20 cellular contexts compared by ENCODE assay signal in genomic region chr3:3636815-3637214, GRCh38.
DNase-seq lines count a peak whose midpoint lies in the region; ATAC-seq, FAIRE-seq and TF ChIP-seq lines count a peak whose summit lies in the region.
"Had no signal": no experiment of that assay in that cellular context is flagged by ENCODE, and none has a peak within 500 bp of the region (broad histone marks: within the 10 kb centered on the region; RNA-seq: fewer than 3 reads in every experiment).

No MANE protein-coding gene starts in this region.

- H3F3A ChIP-seq in GM23338 (replicated peaks; ENCODE audit: low read depth): no peaks in the 10 kb centered on the region

- H3K27ac ChIP-seq in astrocyte (ENCODE audit: low read depth, low read length): no peak overlapping the region
- no peak overlapping the region for H3K27ac ChIP-seq in GM23338 (ENCODE audit: low read depth)
- H3K27ac ChIP-seq: SJSA1 had no signal

- H3K4me2 ChIP-seq in astrocyte (ENCODE audit: low read length) (no peak overlapping the region), GM23338 (no peak overlapping the region)

- H3K9me2 ChIP-seq in GM23338 (ENCODE audit: insufficient read depth): no peaks in the 10 kb centered on the region

- TF ChIP-seq CTCF in astrocyte (IDR thresholded peaks at IDR 0.05; ENCODE audit: insufficient read depth, low read depth, low read length): no peak
- no peak for TF ChIP-seq CTCF in GM23338 (conservative IDR thresholded peaks at IDR 0.05; ENCODE audit: low read depth in 2 of 2)
- no peak for TF ChIP-seq CTCF in omental fat pad (IDR thresholded peaks at IDR 0.05)

- no peaks in the 10 kb centered on the region for H4K20me1 ChIP-seq in astrocyte (ENCODE audit: insufficient read depth, low read length)
- H4K20me1 ChIP-seq in GM23338 (replicated peaks; ENCODE audit: insufficient read depth): no peaks in the 10 kb centered on the region

- no peak for FAIRE-seq in astrocyte (lab: Jason Lieb, UNC)
- FAIRE-seq: D721Med, RCC 7860 had no signal

- peak; percentile 2 for DNase-seq in HPDE6-E6E7 (ENCODE audit: extremely low spot score)
- peak; percentile 24 for DNase-seq in astrocyte (ENCODE audit: low read depth)
- DNase-seq in renal cortical epithelial cell (ENCODE audit: low read depth): peak; percentile 27
- no peak for DNase-seq in GM23338 (ENCODE audit: low spot score)
- DNase-seq in omental fat pad (ENCODE audit: low spot score): no peak
- no peak for DNase-seq in activated T-cell treated with anti-CD3 and anti-CD28 coated beads, Interleukin-2, amount 50 U/mL, for 72 hours
- DNase-seq: CD4-positive, alpha-beta memory T cell; DND-41; GOT3; KBM-7; MG63; NCI-H1105; NCI-H187 treated with DMSO at 0.1 percent for 48 hours; NCI-H774 had no signal

- H2AFZ ChIP-seq in astrocyte (ENCODE audit: low read depth, low read length) (no peak overlapping the region), GM23338 (no peak overlapping the region)

- H3K27ac Mint-ChIP-seq in astrocyte (ENCODE audit: unreplicated experiment): no peak overlapping the region
- no peak overlapping the region for H3K27ac Mint-ChIP-seq in GM23338
- no peak overlapping the region for H3K27ac Mint-ChIP-seq in activated T-cell treated with anti-CD3 and anti-CD28 coated beads, Interleukin-2, amount 50 U/mL, for 72 hours
- H3K27ac Mint-ChIP-seq: B cell; CD4-positive, alpha-beta memory T cell had no signal

- no peak overlapping the region for H3K4me3 ChIP-seq in astrocyte (ENCODE audit: insufficient read depth, low read depth, low read length)
- no peak overlapping the region for H3K4me3 ChIP-seq in GM23338
- H3K4me3 ChIP-seq: MG63, SJSA1 had no signal

- H3K36me3 Mint-ChIP-seq in astrocyte (ENCODE audit: low read depth, unreplicated experiment): no peaks in the 10 kb centered on the region
- peaks cover 13% of the 10 kb centered on the region for H3K36me3 Mint-ChIP-seq in GM23338 (ENCODE audit: low read depth)
- H3K36me3 Mint-ChIP-seq in activated T-cell treated with anti-CD3 and anti-CD28 coated beads, Interleukin-2, amount 50 U/mL, for 72 hours (ENCODE audit: insufficient read depth in 2 of 2): no peaks in the 10 kb centered on the region
- H3K36me3 Mint-ChIP-seq: CD4-positive, alpha-beta memory T cell had no signal

- H3K27me3 ChIP-seq in astrocyte (ENCODE audit: insufficient read depth, low read length) (no peaks in the 10 kb centered on the region), GM23338 (ENCODE audit: insufficient read depth) (no peaks in the 10 kb centered on the region)
- H3K27me3 ChIP-seq: MG63, SJSA1 had no signal

- no peaks in the 10 kb centered on the region for H3K27me3 Mint-ChIP-seq in astrocyte (ENCODE audit: low read depth, unreplicated experiment)
- no peaks in the 10 kb centered on the region for H3K27me3 Mint-ChIP-seq in GM23338 (ENCODE audit: insufficient read depth, low read depth, poor library complexity)
- H3K27me3 Mint-ChIP-seq in activated T-cell treated with anti-CD3 and anti-CD28 coated beads, Interleukin-2, amount 50 U/mL, for 72 hours (ENCODE audit: low read depth): no peaks in the 10 kb centered on the region
- H3K27me3 Mint-ChIP-seq: B cell; CD4-positive, alpha-beta memory T cell had no signal

- no peaks in the 10 kb centered on the region for H3K4me1 Mint-ChIP-seq in astrocyte (ENCODE audit: low read depth, unreplicated experiment)
- no peaks in the 10 kb centered on the region for H3K4me1 Mint-ChIP-seq in GM23338
- H3K4me1 Mint-ChIP-seq in activated T-cell treated with anti-CD3 and anti-CD28 coated beads, Interleukin-2, amount 50 U/mL, for 72 hours (ENCODE audit: low read depth): no peaks in the 10 kb centered on the region
- H3K4me1 Mint-ChIP-seq: CD4-positive, alpha-beta memory T cell had no signal

- ATAC-seq in esophagus mucosa (peak; percentile 80), GM23338 (no peak), omental fat pad (ENCODE audit: low FRiP score) (no peak), HG02973 (IDR thresholded peaks at IDR 0.05; ENCODE audit: unreplicated experiment) (no peak)
- ATAC-seq in activated T-cell treated with anti-CD3 and anti-CD28 coated beads, Interleukin-2, amount 50 U/mL, for 72 hours (replicated peaks in 1 of 2): no peak

- H3K79me2 ChIP-seq in astrocyte (ENCODE audit: insufficient read depth, low read length) (no peaks in the 10 kb centered on the region), GM23338 (replicated peaks; ENCODE audit: insufficient read depth) (no peaks in the 10 kb centered on the region)

- no peaks in the 10 kb centered on the region for H3K4me1 ChIP-seq in astrocyte (ENCODE audit: insufficient read depth, low read length)
- no peaks in the 10 kb centered on the region for H3K4me1 ChIP-seq in GM23338 (ENCODE audit: insufficient read depth)
- H3K4me1 ChIP-seq: SJSA1 had no signal

- H3K4me3 Mint-ChIP-seq in astrocyte (ENCODE audit: unreplicated experiment): no peak overlapping the region
- no peak overlapping the region for H3K4me3 Mint-ChIP-seq in GM23338
- no peak overlapping the region for H3K4me3 Mint-ChIP-seq in activated T-cell treated with anti-CD3 and anti-CD28 coated beads, Interleukin-2, amount 50 U/mL, for 72 hours
- H3K4me3 Mint-ChIP-seq: B cell; CD4-positive, alpha-beta memory T cell had no signal

- peaks cover 11% of the 10 kb centered on the region for H3K9me3 Mint-ChIP-seq in astrocyte (ENCODE audit: unreplicated experiment)
- peaks cover 84% of the 10 kb centered on the region for H3K9me3 Mint-ChIP-seq in GM23338
- no peaks in the 10 kb centered on the region for H3K9me3 Mint-ChIP-seq in activated T-cell treated with anti-CD3 and anti-CD28 coated beads, Interleukin-2, amount 50 U/mL, for 72 hours

- H3K9me3 ChIP-seq in astrocyte (ENCODE audit: insufficient read depth, low read depth, low read length): no peaks in the 10 kb centered on the region
- H3K9me3 ChIP-seq: MG63, SJSA1 had no signal

- no peak overlapping the region for H3K9ac ChIP-seq in astrocyte (ENCODE audit: low read length)

- H3K36me3 ChIP-seq in astrocyte (ENCODE audit: insufficient read depth, low read length): no peaks in the 10 kb centered on the region
- no peaks in the 10 kb centered on the region for H3K36me3 ChIP-seq in GM23338 (ENCODE audit: insufficient read depth)
- H3K36me3 ChIP-seq: MG63, SJSA1 had no signal

TF ChIP-seq in GM23338, 12 proteins besides CTCF, POLR2A, EP300 and RAD21 (continues in another document):
- TF ChIP-seq EZH2phosphoT487 (IDR thresholded peaks at IDR 0.05; ENCODE audit: unreplicated experiment): no peak
- TF ChIP-seq ZNF331 (CRISPR knock-in tag; IDR thresholded peaks at IDR 0.05; ENCODE audit: low read depth): no peak
- no peak for TF ChIP-seq ETS1 (IDR thresholded peaks at IDR 0.05)
- no peak for TF ChIP-seq JUNB (IDR thresholded peaks at IDR 0.05; ENCODE audit: unreplicated experiment)
- TF ChIP-seq ZNF114 (CRISPR knock-in tag; IDR thresholded peaks at IDR 0.05): no peak
- no peak for TF ChIP-seq STAT1 (IDR thresholded peaks at IDR 0.05; ENCODE audit: unreplicated experiment)
- no peak for TF ChIP-seq NANOG (IDR thresholded peaks at IDR 0.05; ENCODE audit: borderline replicate concordance)
- no peak for TF ChIP-seq EZH2 (IDR thresholded peaks at IDR 0.05; ENCODE audit: low read depth, unreplicated experiment)
- no peak for TF ChIP-seq REST (IDR thresholded peaks at IDR 0.05; ENCODE audit: unreplicated experiment)

Comparison
In these comparisons a context has a peak if more than half of its experiments do, and no peak if none do; other contexts are left out.
1. DNase-seq: peak in HPDE6-E6E7 (single experiment), astrocyte (single experiment) and renal cortical epithelial cell (single experiment); none in GM23338 (single experiment), omental fat pad (single experiment) and activated T-cell treated with anti-CD3 and anti-CD28 coated beads, Interleukin-2, amount 50 U/mL, for 72 hours (0 of 2).